13 cellular contexts compared by ENCODE assay signal in genomic region chr9:2291980-2292704, GRCh38.
DNase-seq lines count a peak whose midpoint lies in the region; ATAC-seq and TF ChIP-seq lines count a peak whose summit lies in the region.
"Had no signal": no experiment of that assay in that cellular context is flagged by ENCODE, and none has a peak within 500 bp of the region (broad histone marks: within the 10 kb centered on the region; RNA-seq: fewer than 3 reads in every experiment).

No MANE protein-coding gene starts in this region.

- no CpG with 5 or more reads among the region's 8 CpGs for WGBS in trophoblast cell (ENCODE audit: extremely low coverage, insufficient coverage, insufficient read length)

- H2BK12ac ChIP-seq in trophoblast cell (ENCODE audit: low read length), result no peak overlapping the region

- peaks cover 4% of the 10 kb centered on the region for H3K9me3 Mint-ChIP-seq in neural progenitor cell
- H3K9me3 Mint-ChIP-seq in stimulated activated effector memory CD8-positive, alpha-beta T cell treated with anti-CD3 and anti-CD28 coated beads, Interleukin-12 subunit alpha, Interleukin-12 subunit beta, amount 100 ng/mL, for 72 hours, result no peaks in the 10 kb centered on the region
- H3K9me3 Mint-ChIP-seq: activated CD4-positive, alpha-beta memory T cell treated with anti-CD3 and anti-CD28 coated beads, Interleukin-2, amount 10 ng/mL, durations not matched to agents 7 days and 5 days; naive thymus-derived CD8-positive, alpha-beta T cell had no signal

- H3K27me3 Mint-ChIP-seq in neural progenitor cell (ENCODE audit: insufficient read depth, low read depth), result no peaks in the 10 kb centered on the region

- no peak overlapping the region for H3K9ac ChIP-seq in trophoblast cell (ENCODE audit: low read length)
- no peak overlapping the region for H3K9ac ChIP-seq in neural progenitor cell

- TF ChIP-seq CTCF in cardiac fibroblast (IDR thresholded peaks at IDR 0.05; ENCODE audit: low read depth, low read length) (no peak), neural progenitor cell (IDR thresholded peaks at IDR 0.05) (no peak)

- no peaks in the 10 kb centered on the region for H3K36me3 Mint-ChIP-seq in neural progenitor cell
- H3K36me3 Mint-ChIP-seq in stimulated activated effector memory CD8-positive, alpha-beta T cell treated with anti-CD3 and anti-CD28 coated beads, Interleukin-12 subunit alpha, Interleukin-12 subunit beta, amount 100 ng/mL, for 72 hours, result no peaks in the 10 kb centered on the region
- H3K36me3 Mint-ChIP-seq: naive thymus-derived CD8-positive, alpha-beta T cell had no signal

- DNase-seq in H4 (ENCODE audit: low spot score) (peak; percentile 67), NCI-H2171 treated with DMSO at 0.1 percent for 48 hours (lab: John Stamatoyannopoulos, UW) (peak; percentile 100), cardiac fibroblast (ENCODE audit: low read depth in 2 of 2) (peak; percentile 31 to 54), trophoblast cell (peak; percentile 70 to 95), neural progenitor cell (ENCODE audit: low spot score) (no peak), SW480 (ENCODE audit: low spot score) (no peak), left lobe of liver (ENCODE audit: low spot score) (no peak)
- no peak for DNase-seq in stimulated activated effector memory CD8-positive, alpha-beta T cell treated with anti-CD3 and anti-CD28 coated beads, Interleukin-12 subunit alpha, Interleukin-12 subunit beta, amount 100 ng/mL, for 72 hours (ENCODE audit: low spot score in 2 of 2)
- DNase-seq: activated CD4-positive, alpha-beta memory T cell treated with anti-CD3 and anti-CD28 coated beads, Interleukin-2, amount 10 ng/mL, durations not matched to agents 7 days and 5 days; effector CD4-positive, alpha-beta T cell; H9; naive thymus-derived CD8-positive, alpha-beta T cell; stimulated activated CD8-positive, alpha-beta memory T cell treated with anti-CD3 and anti-CD28 coated beads, Interleukin-4, amount 100 ng/mL, for 48 hours had no signal

- ATAC-seq in left lobe of liver, result no peak
- no peak for ATAC-seq in stimulated activated effector memory CD8-positive, alpha-beta T cell treated with anti-CD3 and anti-CD28 coated beads, Interleukin-12 subunit alpha, Interleukin-12 subunit beta, amount 100 ng/mL, for 72 hours
- ATAC-seq: naive thymus-derived CD8-positive, alpha-beta T cell had no signal

- no peak overlapping the region for H3K23ac ChIP-seq in trophoblast cell (ENCODE audit: low read length)

- H3K4me2 ChIP-seq in trophoblast cell (ENCODE audit: low read length) (peak overlapping the region; percentile 34), neural progenitor cell (no peak overlapping the region)

- peaks cover 9% of the 10 kb centered on the region for H3K79me1 ChIP-seq in trophoblast cell (ENCODE audit: low read length)

- no peak overlapping the region for H2AK5ac ChIP-seq in trophoblast cell (ENCODE audit: low read length)

- H4K20me1 ChIP-seq in neural progenitor cell (ENCODE audit: low read depth), result no peaks in the 10 kb centered on the region

- H3K9me3 ChIP-seq in trophoblast cell (ENCODE audit: insufficient read depth, low read depth, low read length) (peaks cover 5% of the 10 kb centered on the region), neural progenitor cell (ENCODE audit: low read depth) (no peaks in the 10 kb centered on the region)

- H3K27me3 ChIP-seq in trophoblast cell (ENCODE audit: insufficient read depth, low read length), result no peaks in the 10 kb centered on the region
- H3K27me3 ChIP-seq in neural progenitor cell, result no peaks in the 10 kb centered on the region

- H3K18ac ChIP-seq in trophoblast cell (ENCODE audit: low read length), result no peak overlapping the region

- no peak overlapping the region for H3K27ac Mint-ChIP-seq in neural progenitor cell
- H3K27ac Mint-ChIP-seq in stimulated activated effector memory CD8-positive, alpha-beta T cell treated with anti-CD3 and anti-CD28 coated beads, Interleukin-12 subunit alpha, Interleukin-12 subunit beta, amount 100 ng/mL, for 72 hours, result no peak overlapping the region
- H3K27ac Mint-ChIP-seq: activated CD4-positive, alpha-beta memory T cell treated with anti-CD3 and anti-CD28 coated beads, Interleukin-2, amount 10 ng/mL, durations not matched to agents 7 days and 5 days; H9; naive thymus-derived CD8-positive, alpha-beta T cell had no signal

- peak overlapping the region; percentile 41 for H4K91ac ChIP-seq in trophoblast cell (ENCODE audit: low read depth, low read length)

- H3K27ac ChIP-seq in trophoblast cell (ENCODE audit: low read depth, low read length) (peak overlapping the region; percentile 52), neural progenitor cell (no peak overlapping the region)

- no peaks in the 10 kb centered on the region for H3K36me3 ChIP-seq in trophoblast cell (ENCODE audit: control insufficient read depth in 1 of 2, insufficient read depth in 2 of 2, low read length in 2 of 2)
- no peaks in the 10 kb centered on the region for H3K36me3 ChIP-seq in neural progenitor cell

- H3K4ac ChIP-seq in trophoblast cell (ENCODE audit: low read depth, low read length), result peak overlapping the region; percentile 6

- H4K8ac ChIP-seq in trophoblast cell (ENCODE audit: low read depth, low read length), result peak overlapping the region; percentile 48

- peak overlapping the region; percentile 45 for H2BK5ac ChIP-seq in trophoblast cell (ENCODE audit: low read depth, low read length, poor library complexity)

- H2BK120ac ChIP-seq in trophoblast cell (ENCODE audit: insufficient read depth, low read length, poor library complexity), result peak overlapping the region; percentile 55

- peak overlapping the region; percentile 33 for H3K14ac ChIP-seq in trophoblast cell (ENCODE audit: low read length)

- no peak overlapping the region for H3K4me3 Mint-ChIP-seq in neural progenitor cell
- no peak overlapping the region for H3K4me3 Mint-ChIP-seq in stimulated activated effector memory CD8-positive, alpha-beta T cell treated with anti-CD3 and anti-CD28 coated beads, Interleukin-12 subunit alpha, Interleukin-12 subunit beta, amount 100 ng/mL, for 72 hours
- H3K4me3 Mint-ChIP-seq: activated CD4-positive, alpha-beta memory T cell treated with anti-CD3 and anti-CD28 coated beads, Interleukin-2, amount 10 ng/mL, durations not matched to agents 7 days and 5 days; H9; naive thymus-derived CD8-positive, alpha-beta T cell had no signal

- no peak overlapping the region for H3K4me3 ChIP-seq in cardiac fibroblast (replicated peaks in 1 of 2; ENCODE audit: low read depth in 2 of 2, low read length in 2 of 2)
- H3K4me3 ChIP-seq in trophoblast cell (ENCODE audit: low read depth, low read length), result no peak overlapping the region
- H3K4me3 ChIP-seq in neural progenitor cell, result no peak overlapping the region

- H3K79me2 ChIP-seq in trophoblast cell (ENCODE audit: control insufficient read depth, insufficient read depth, low read length, poor library complexity) (peaks cover 2% of the 10 kb centered on the region), neural progenitor cell (ENCODE audit: low read depth) (no peaks in the 10 kb centered on the region)

- H2AFZ ChIP-seq in trophoblast cell (ENCODE audit: insufficient read depth, low read length, poor library complexity), result no peak overlapping the region
- H2AFZ ChIP-seq in neural progenitor cell (replicated peaks), result no peak overlapping the region

- H3K4me1 Mint-ChIP-seq in neural progenitor cell, result peaks cover 28% of the 10 kb centered on the region
- H3K4me1 Mint-ChIP-seq in stimulated activated effector memory CD8-positive, alpha-beta T cell treated with anti-CD3 and anti-CD28 coated beads, Interleukin-12 subunit alpha, Interleukin-12 subunit beta, amount 100 ng/mL, for 72 hours, result no peaks in the 10 kb centered on the region
- H3K4me1 Mint-ChIP-seq: activated CD4-positive, alpha-beta memory T cell treated with anti-CD3 and anti-CD28 coated beads, Interleukin-2, amount 10 ng/mL, durations not matched to agents 7 days and 5 days; naive thymus-derived CD8-positive, alpha-beta T cell had no signal

- H4K12ac ChIP-seq in trophoblast cell (ENCODE audit: low read depth, low read length), result no peak overlapping the region

- H3K4me1 ChIP-seq in trophoblast cell (ENCODE audit: control insufficient read depth in 1 of 2, insufficient read depth in 2 of 2, low read length in 2 of 2), result peaks cover 4 to 18% of the 10 kb centered on the region in 2 experiments
- peaks cover 25% of the 10 kb centered on the region for H3K4me1 ChIP-seq in neural progenitor cell

- no peaks in the 10 kb centered on the region for H3F3A ChIP-seq in neural progenitor cell (ENCODE audit: low read depth)

Comparison
In these comparisons a context has a peak if more than half of its experiments do, and no peak if none do; other contexts are left out.
1. DNase-seq: peak in H4 (single experiment), NCI-H2171 treated with DMSO at 0.1 percent for 48 hours (single experiment), cardiac fibroblast (2 of 2) and trophoblast cell (2 of 2); none in neural progenitor cell (single experiment), SW480 (single experiment), left lobe of liver (single experiment) and stimulated activated effector memory CD8-positive, alpha-beta T cell treated with anti-CD3 and anti-CD28 coated beads, Interleukin-12 subunit alpha, Interleukin-12 subunit beta, amount 100 ng/mL, for 72 hours (0 of 2).